1 cellular context compared by ENCODE assay signal in genomic region chr1:168225476-168226190, GRCh38.
A peak's percentile ranks its signal among the peaks of the same experiment; 100 is the strongest.
TF ChIP-seq lines count a peak whose summit lies in the region.

SFT2D2 (plus strand) TSS chr1:168226004; CDS start chr1:168226080, 76 bp downstream.

TF ChIP-seq in HepG2, 621 proteins besides CTCF, POLR2A, EP300 and RAD21 (continues in another document):
- TF ChIP-seq ZNF687 (CRISPR knock-in tag; IDR thresholded peaks at IDR 0.05) (peak; percentile 99), ZBTB40 (IDR thresholded peaks at IDR 0.05) (no peak), ZBTB40 (CRISPR knock-in tag; IDR thresholded peaks at IDR 0.05) (no peak; the same call in 1 of the 2 replicates), ZFP62 (CRISPR knock-in tag; IDR thresholded peaks at IDR 0.05) (no peak), ATF7 (IDR thresholded peaks at IDR 0.05) (no peak), ATF7 (CRISPR knock-in tag; IDR thresholded peaks at IDR 0.05) (0 out of 2 replicates have a peak, but pooled peaks have one; percentile 36), TBL1XR1 (IDR thresholded peaks at IDR 0.05; ENCODE audit: borderline replicate concordance, low read length, partially characterized antibody) (no peak), FOXO4 (CRISPR knock-in tag; conservative IDR thresholded peaks at IDR 0.05) (no peak), HNRNPK (IDR thresholded peaks at IDR 0.05; ENCODE audit: low read depth, low read length, poor library complexity, severe bottlenecking) (peak; percentile 30), ZFP1 (CRISPR knock-in tag; IDR thresholded peaks at IDR 0.05) (peak; percentile 20; the same call in 1 of the 2 replicates), HINFP (CRISPR knock-in tag; IDR thresholded peaks at IDR 0.05; ENCODE audit: low read depth) (peak; percentile 78), ZNF274 (CRISPR knock-in tag; IDR thresholded peaks at IDR 0.05) (peak; percentile 68), ARHGAP35 (CRISPR knock-in tag; IDR thresholded peaks at IDR 0.05; ENCODE audit: borderline replicate concordance) (peak; percentile 76; the same call in 1 of the 2 replicates), ZNF782 (CRISPR knock-in tag; IDR thresholded peaks at IDR 0.05; ENCODE audit: borderline replicate concordance) (peak; percentile 72), CHCHD3 (CRISPR knock-in tag; IDR thresholded peaks at IDR 0.05) (no peak), DBP (CRISPR knock-in tag; IDR thresholded peaks at IDR 0.05; ENCODE audit: not compliant biosample characterization) (no peak), GABPA (IDR thresholded peaks at IDR 0.05; ENCODE audit: low read depth, low read length) (no peak), GABPA (CRISPR knock-in tag; IDR thresholded peaks at IDR 0.05; ENCODE audit: low read depth) (no peak), TIGD3 (CRISPR knock-in tag; IDR thresholded peaks at IDR 0.05; ENCODE audit: borderline replicate concordance) (no peak), CEBPB (IDR thresholded peaks at IDR 0.05; ENCODE audit: borderline replicate concordance, low read depth, low read length) (no peak), CC2D1A (CRISPR knock-in tag; IDR thresholded peaks at IDR 0.05) (peak; percentile 16; the same call in 1 of the 2 replicates), ZNF598 (CRISPR knock-in tag; IDR thresholded peaks at IDR 0.05; ENCODE audit: borderline replicate concordance) (peak; percentile 50; the same call in 1 of the 2 replicates), MEF2D (CRISPR knock-in tag; IDR thresholded peaks at IDR 0.05) (no peak), ZNF34 (CRISPR knock-in tag; IDR thresholded peaks at IDR 0.05; ENCODE audit: borderline replicate concordance) (peak; percentile 59; the same call in 1 of the 2 replicates), FOXP4 (CRISPR knock-in tag; IDR thresholded peaks at IDR 0.05) (no peak), EEA1 (CRISPR knock-in tag; IDR thresholded peaks at IDR 0.05; ENCODE audit: borderline replicate concordance) (peak; percentile 82; the same call in 1 of the 2 replicates), ZNF749 (CRISPR knock-in tag; IDR thresholded peaks at IDR 0.05; ENCODE audit: borderline replicate concordance) (no peak), ZNF256 (CRISPR knock-in tag; conservative IDR thresholded peaks at IDR 0.05) (no peak; the same call in 1 of the 2 replicates), PCBP1 (IDR thresholded peaks at IDR 0.05; ENCODE audit: borderline replicate concordance, low read depth, low read length) (no peak), NFRKB (IDR thresholded peaks at IDR 0.05) (no peak), CBFB (CRISPR knock-in tag; IDR thresholded peaks at IDR 0.05) (peak; percentile 37; the same call in 1 of the 2 replicates), PRDM4 (CRISPR knock-in tag; IDR thresholded peaks at IDR 0.05; ENCODE audit: borderline replicate concordance) (no peak), ZNF30 (CRISPR knock-in tag; IDR thresholded peaks at IDR 0.05) (0 out of 2 replicates have a peak, but pooled peaks have one; percentile 70), MXI1 (IDR thresholded peaks at IDR 0.05; ENCODE audit: borderline replicate concordance, low read depth, low read length) (peak; percentile 63; the same call in 1 of the 3 replicates)
